ENCODE assay signal across 8 cellular contexts in the genomic region with DNA sequence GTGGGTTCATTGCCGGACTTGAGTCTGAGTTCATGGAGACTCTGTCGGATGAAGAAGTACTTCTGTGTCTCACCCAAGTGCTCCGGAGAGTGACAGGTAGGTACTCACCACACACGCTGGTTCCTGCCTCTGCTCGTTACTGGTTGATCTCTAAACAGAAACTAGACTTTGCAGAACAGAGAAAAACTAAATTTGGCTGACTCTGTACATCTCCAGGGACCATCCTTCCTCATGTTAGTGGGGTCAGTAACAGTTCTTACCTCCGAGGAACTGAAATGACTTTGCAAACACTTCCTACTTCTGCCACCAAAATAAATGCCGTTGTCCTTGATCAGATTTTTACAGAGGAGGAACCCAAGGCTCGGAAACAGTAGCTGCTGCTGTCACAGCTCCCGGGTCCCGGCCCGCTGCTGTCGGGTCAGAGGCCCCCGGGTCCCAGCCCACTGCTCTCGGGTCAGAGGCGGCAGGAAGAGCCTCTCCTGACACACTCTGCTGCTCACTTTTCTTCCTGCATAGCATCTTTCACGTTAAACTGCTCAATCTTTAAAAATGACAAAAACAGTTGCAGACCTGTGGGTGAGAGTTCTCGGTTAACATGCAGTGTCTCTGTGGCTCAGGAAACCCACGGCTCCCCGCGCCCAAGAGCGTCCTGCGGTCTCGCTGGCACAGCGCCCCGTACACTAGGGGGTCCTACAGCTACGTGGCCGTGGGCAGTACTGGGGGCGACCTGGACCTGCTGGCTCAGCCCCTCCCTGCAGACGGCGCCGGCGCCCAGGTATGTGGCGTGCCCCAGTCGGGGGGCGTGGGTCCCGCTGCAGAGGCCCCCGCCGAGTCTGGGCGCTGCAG. TPM values are rescaled to one million over a fixed set of nuclear protein-coding genes. Genes with fewer than 3 reads are reported as not detected.
DNase-seq lines count a peak whose midpoint lies in the region; ATAC-seq and TF ChIP-seq lines count a peak whose summit lies in the region.

No MANE protein-coding gene starts in this region.

- H3K27me3 ChIP-seq in A673 (replicated peaks; ENCODE audit: insufficient read depth, low read depth, low read length, poor library complexity): no peaks in the 10 kb centered on the region

- DNase-seq in KG1 (lab: John Stamatoyannopoulos, UW) (peak; percentile 55), DMS153 treated with DMSO at 0.1 percent for 48 hours (lab: John Stamatoyannopoulos, UW; ENCODE audit: unreplicated experiment) (no peak), anterior cingulate cortex (lab: John Stamatoyannopoulos, UW) (no peak), A673 (ENCODE audit: low spot score) (no peak)
- peak; percentile 46 for DNase-seq in activated T-helper 2 cell treated with anti-CD3 and anti-CD28 coated beads, Interferon-gamma antibody, Interleukin-2, Interleukin-4, amounts not matched to agents 10 μg/mL and 5 μg/mL and 100 μg/mL, durations not matched to agents 14 hours and 24 hours and 36 hours (ENCODE audit: low spot score)

- CTCF ChIA-PET in A673 (lab: Charles Lee): no interaction called here

- H3K27ac ChIP-seq in skin epidermis: peak overlapping the region in 16 of 21 experiments; percentile 7 to 97 (median 74)
- H3K27ac ChIP-seq in A673 (ENCODE audit: low read depth, low read length, poor library complexity, severe bottlenecking): no peak overlapping the region

- no peaks in the 10 kb centered on the region for H3K9me3 Mint-ChIP-seq in activated T-helper 2 cell treated with anti-CD3 and anti-CD28 coated beads, Interferon-gamma antibody, Interleukin-2, Interleukin-4, amounts not matched to agents 10 μg/mL and 5 μg/mL and 100 μg/mL, durations not matched to agents 14 hours and 24 hours and 36 hours

- H3K27me3 Mint-ChIP-seq in activated T-helper 2 cell treated with anti-CD3 and anti-CD28 coated beads, Interferon-gamma antibody, Interleukin-2, Interleukin-4, amounts not matched to agents 10 μg/mL and 5 μg/mL and 100 μg/mL, durations not matched to agents 14 hours and 24 hours and 36 hours (ENCODE audit: low read depth): no peaks in the 10 kb centered on the region

- H3K36me3 Mint-ChIP-seq in activated T-helper 2 cell treated with anti-CD3 and anti-CD28 coated beads, Interferon-gamma antibody, Interleukin-2, Interleukin-4, amounts not matched to agents 10 μg/mL and 5 μg/mL and 100 μg/mL, durations not matched to agents 14 hours and 24 hours and 36 hours (ENCODE audit: low read depth): peaks cover 12% of the 10 kb centered on the region

- H3K4me3 Mint-ChIP-seq in activated T-helper 2 cell treated with anti-CD3 and anti-CD28 coated beads, Interferon-gamma antibody, Interleukin-2, Interleukin-4, amounts not matched to agents 10 μg/mL and 5 μg/mL and 100 μg/mL, durations not matched to agents 14 hours and 24 hours and 36 hours (ENCODE audit: low read depth): peak overlapping the region; percentile 78

- no peak for TF ChIP-seq CTCF in A673 (conservative IDR thresholded peaks at IDR 0.05; ENCODE audit: low read depth, low read length)

- POLR2A ChIA-PET in A673 (lab: Charles Lee; ENCODE audit: low non-redundant PET): no interaction called here

- ATAC-seq in GM18499 (IDR thresholded peaks at IDR 0.05; ENCODE audit: insufficient read depth, unreplicated experiment) (peak; percentile 85), GM21528 (IDR thresholded peaks at IDR 0.05; ENCODE audit: low FRiP score, unreplicated experiment) (peak; percentile 80)

- peaks cover 36% of the 10 kb centered on the region for H3K4me1 Mint-ChIP-seq in activated T-helper 2 cell treated with anti-CD3 and anti-CD28 coated beads, Interferon-gamma antibody, Interleukin-2, Interleukin-4, amounts not matched to agents 10 μg/mL and 5 μg/mL and 100 μg/mL, durations not matched to agents 14 hours and 24 hours and 36 hours (ENCODE audit: low read depth)

- H3K27ac Mint-ChIP-seq in activated T-helper 2 cell treated with anti-CD3 and anti-CD28 coated beads, Interferon-gamma antibody, Interleukin-2, Interleukin-4, amounts not matched to agents 10 μg/mL and 5 μg/mL and 100 μg/mL, durations not matched to agents 14 hours and 24 hours and 36 hours: peak overlapping the region; percentile 90

- H3K4me3 ChIP-seq in skin epidermis (peak overlapping the region in 5 of 7 experiments; percentile 1 to 27 (median 8)), A673 (ENCODE audit: low read depth, low read length, poor library complexity, severe bottlenecking) (no peak overlapping the region)

- H3K4me1 ChIP-seq in A673 (ENCODE audit: insufficient read depth, low read length, poor library complexity, severe bottlenecking): peaks cover 4% of the 10 kb centered on the region

- intact Hi-C loops in activated T-helper 2 cell treated with anti-CD3 and anti-CD28 coated beads, Interferon-gamma antibody, Interleukin-2, Interleukin-4, amounts not matched to agents 10 μg/mL and 5 μg/mL and 100 μg/mL, durations not matched to agents 14 hours and 24 hours and 36 hours (cut with micrococcal nuclease): loop anchor here (1.0 kb wide), 1 partner anchor 113 kb away; the partner anchor contains the start of gene ADAM8
- intact Hi-C loops in A673 (cut with micrococcal nuclease; ENCODE audit: unreplicated experiment): no loop called here

- no peaks in the 10 kb centered on the region for H3K36me3 ChIP-seq in A673 (ENCODE audit: insufficient read depth, low read length, poor library complexity, severe bottlenecking)

- no TSS peak for BruUV-seq in A673 (replicated peaks; lab: Mats Ljungman, UMichigan)

- H3K9me3 ChIP-seq in A673 (ENCODE audit: low read depth, low read length, poor library complexity, severe bottlenecking): no peaks in the 10 kb centered on the region

RNA-seq across cellular contexts. Expression of gene MTG1, which starts 4.8 kb away (rescaled TPM):
- total RNA-seq in activated T-helper 2 cell treated with anti-CD3 and anti-CD28 coated beads, Interferon-gamma antibody, Interleukin-2, Interleukin-4, amounts not matched to agents 10 μg/mL and 5 μg/mL and 100 μg/mL, durations not matched to agents 14 hours and 24 hours and 36 hours: 67.6 and 69.0 TPM in 2 replicates
- total RNA-seq in A673 (2021): 79.0 and 83.3 TPM in 2 replicates

RNA-seq across cellular contexts. Expression of gene PAOX, which starts 10.1 kb away (rescaled TPM):
- 11.9 and 13.2 TPM in 2 replicates for total RNA-seq in activated T-helper 2 cell treated with anti-CD3 and anti-CD28 coated beads, Interferon-gamma antibody, Interleukin-2, Interleukin-4, amounts not matched to agents 10 μg/mL and 5 μg/mL and 100 μg/mL, durations not matched to agents 14 hours and 24 hours and 36 hours
- 0.92 and 2.1 TPM in 2 replicates for total RNA-seq in A673 (2021)

RNA-seq across cellular contexts. Expression of gene ECHS1, which starts 16.0 kb away (rescaled TPM):
- total RNA-seq in activated T-helper 2 cell treated with anti-CD3 and anti-CD28 coated beads, Interferon-gamma antibody, Interleukin-2, Interleukin-4, amounts not matched to agents 10 μg/mL and 5 μg/mL and 100 μg/mL, durations not matched to agents 14 hours and 24 hours and 36 hours: 74.2 and 74.8 TPM in 2 replicates
- 96.3 and 101 TPM in 2 replicates for total RNA-seq in A673 (2021)

RNA-seq across cellular contexts. Expression of gene FUOM, which starts 31.4 kb away (rescaled TPM):
- total RNA-seq in activated T-helper 2 cell treated with anti-CD3 and anti-CD28 coated beads, Interferon-gamma antibody, Interleukin-2, Interleukin-4, amounts not matched to agents 10 μg/mL and 5 μg/mL and 100 μg/mL, durations not matched to agents 14 hours and 24 hours and 36 hours: 44.0 and 45.7 TPM in 2 replicates
- total RNA-seq in A673 (2021): 16.0 and 22.3 TPM in 2 replicates

RNA-seq across cellular contexts. Expression of gene SPRN, which starts 35.2 kb away (rescaled TPM):
- not detected in 2 replicates for total RNA-seq in activated T-helper 2 cell treated with anti-CD3 and anti-CD28 coated beads, Interferon-gamma antibody, Interleukin-2, Interleukin-4, amounts not matched to agents 10 μg/mL and 5 μg/mL and 100 μg/mL, durations not matched to agents 14 hours and 24 hours and 36 hours
- 0.13 TPM in 1 of 2 replicates, not detected in the other for total RNA-seq in A673 (2021)

Comparison
In these comparisons a context has a peak if more than half of its experiments do, and no peak if none do; other contexts are left out.
1. DNase-seq: peak in KG1 (single experiment) and activated T-helper 2 cell treated with anti-CD3 and anti-CD28 coated beads, Interferon-gamma antibody, Interleukin-2, Interleukin-4, amounts not matched to agents 10 μg/mL and 5 μg/mL and 100 μg/mL, durations not matched to agents 14 hours and 24 hours and 36 hours (single experiment); none in DMS153 treated with DMSO at 0.1 percent for 48 hours (single experiment), anterior cingulate cortex (0 of 58) and A673 (single experiment).